In the genomic region with DNA sequence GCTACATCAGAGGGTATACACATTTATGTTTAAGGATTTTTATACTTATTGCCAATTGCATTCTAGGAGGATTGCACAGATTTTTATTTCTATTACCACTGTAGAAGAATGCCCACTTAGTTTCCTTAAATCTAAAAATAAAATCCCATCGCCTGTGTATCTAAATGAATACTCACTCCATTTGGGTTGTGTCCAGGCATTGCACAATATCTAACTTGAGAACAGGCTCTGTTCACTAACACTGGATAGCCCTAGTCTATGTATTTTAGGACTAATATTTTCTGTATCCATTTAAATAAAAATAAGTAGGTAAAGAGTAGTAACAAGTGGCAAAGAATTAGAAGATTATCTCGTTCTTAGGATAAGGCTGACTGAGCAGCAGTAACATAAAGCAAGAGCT, we compare ENCODE assay signal across 11 cellular contexts. TPM values are rescaled to one million over a fixed set of nuclear protein-coding genes. Genes with fewer than 3 reads are reported as not detected.
A peak's percentile ranks its signal among the peaks of the same experiment; 100 is the strongest.
DNase-seq lines count a peak whose midpoint lies in the region; ATAC-seq and TF ChIP-seq lines count a peak whose summit lies in the region.
"Had no signal": no experiment of that assay in that cellular context is flagged by ENCODE, and none has a peak within 500 bp of the region (broad histone marks: within the 10 kb centered on the region; RNA-seq: fewer than 3 reads in every experiment).

No MANE protein-coding gene starts in this region.

- H3K4me3 Mint-ChIP-seq in osteocyte (ENCODE audit: unreplicated experiment) = peak overlapping the region; percentile 28
- no peak overlapping the region for H3K4me3 Mint-ChIP-seq in stimulated activated effector memory CD8-positive, alpha-beta T cell treated with anti-CD3 and anti-CD28 coated beads, Interleukin-12 subunit alpha, Interleukin-12 subunit beta, amount 100 ng/mL, for 72 hours
- H3K4me3 Mint-ChIP-seq: central memory CD8-positive, alpha-beta T cell had no signal

- no peaks in the 10 kb centered on the region for H3K27me3 Mint-ChIP-seq in osteocyte (ENCODE audit: unreplicated experiment)

- TF ChIP-seq CTCF in Peyer's patch (IDR thresholded peaks at IDR 0.05) (no peak), fibroblast of mammary gland (conservative IDR thresholded peaks at IDR 0.05; ENCODE audit: control insufficient read depth, insufficient read depth, low read depth, low read length) (no peak), osteocyte (IDR thresholded peaks at IDR 0.05) (no peak), omental fat pad (IDR thresholded peaks at IDR 0.05) (no peak)

- peaks cover 40% of the 10 kb centered on the region for H3K4me1 Mint-ChIP-seq in osteocyte (ENCODE audit: unreplicated experiment)
- peaks cover 19% of the 10 kb centered on the region for H3K4me1 Mint-ChIP-seq in stimulated activated effector memory CD8-positive, alpha-beta T cell treated with anti-CD3 and anti-CD28 coated beads, Interleukin-12 subunit alpha, Interleukin-12 subunit beta, amount 100 ng/mL, for 72 hours
- H3K4me1 Mint-ChIP-seq: central memory CD8-positive, alpha-beta T cell had no signal

- H3K36me3 Mint-ChIP-seq in osteocyte (ENCODE audit: unreplicated experiment) = no peaks in the 10 kb centered on the region
- H3K36me3 Mint-ChIP-seq in stimulated activated effector memory CD8-positive, alpha-beta T cell treated with anti-CD3 and anti-CD28 coated beads, Interleukin-12 subunit alpha, Interleukin-12 subunit beta, amount 100 ng/mL, for 72 hours = no peaks in the 10 kb centered on the region

- no peaks in the 10 kb centered on the region for H3K9me3 Mint-ChIP-seq in osteocyte (ENCODE audit: unreplicated experiment)
- H3K9me3 Mint-ChIP-seq in stimulated activated effector memory CD8-positive, alpha-beta T cell treated with anti-CD3 and anti-CD28 coated beads, Interleukin-12 subunit alpha, Interleukin-12 subunit beta, amount 100 ng/mL, for 72 hours = no peaks in the 10 kb centered on the region
- H3K9me3 Mint-ChIP-seq: central memory CD8-positive, alpha-beta T cell had no signal

- H3K4me3 ChIP-seq in Peyer's patch (no peak overlapping the region), fibroblast of mammary gland (ENCODE audit: control insufficient read depth, low read depth, low read length) (no peak overlapping the region)

- no peaks in the 10 kb centered on the region for H3K9me3 ChIP-seq in Peyer's patch

- TF ChIP-seq POLR2A in Peyer's patch (IDR thresholded peaks at IDR 0.05) = no peak

- no peaks in the 10 kb centered on the region for H3K27me3 ChIP-seq in Peyer's patch

- no peak for ATAC-seq in stimulated activated effector memory CD8-positive, alpha-beta T cell treated with anti-CD3 and anti-CD28 coated beads, Interleukin-12 subunit alpha, Interleukin-12 subunit beta, amount 100 ng/mL, for 72 hours
- ATAC-seq in GM19324 (IDR thresholded peaks at IDR 0.05; ENCODE audit: low FRiP score, unreplicated experiment) (no peak), omental fat pad (ENCODE audit: low FRiP score) (no peak)

- H3K36me3 ChIP-seq in Peyer's patch = no peaks in the 10 kb centered on the region

- peak overlapping the region in 3 of 4 donors; percentile 11 to 74 (median 47) for H3K27ac ChIP-seq in Peyer's patch

- DNase-seq in AG08396 (ENCODE audit: low spot score) = peak; percentile 58
- DNase-seq in Peyer's patch = no peak
- DNase-seq in fibroblast of mammary gland (ENCODE audit: low read depth) = peak; percentile 89
- no peak for DNase-seq in osteocyte (ENCODE audit: extremely low spot score, unreplicated experiment)
- DNase-seq in stimulated activated effector memory CD8-positive, alpha-beta T cell treated with anti-CD3 and anti-CD28 coated beads, Interleukin-12 subunit alpha, Interleukin-12 subunit beta, amount 100 ng/mL, for 72 hours (ENCODE audit: low spot score in 2 of 2) = no peak
- no peak for DNase-seq in NCI-H2171 (lab: John Stamatoyannopoulos, UW)
- DNase-seq in omental fat pad (ENCODE audit: low spot score) = no peak
- DNase-seq: DMS79 treated with DMSO at 0.1 percent for 48 hours had no signal

- peaks cover 0 to 19% (median 5%) of the 10 kb centered on the region in 4 donors for H3K4me1 ChIP-seq in Peyer's patch

- H3K27ac Mint-ChIP-seq in osteocyte (ENCODE audit: unreplicated experiment) = peak overlapping the region; percentile 93
- no peak overlapping the region for H3K27ac Mint-ChIP-seq in stimulated activated effector memory CD8-positive, alpha-beta T cell treated with anti-CD3 and anti-CD28 coated beads, Interleukin-12 subunit alpha, Interleukin-12 subunit beta, amount 100 ng/mL, for 72 hours

RNA-seq across cellular contexts. Expression of gene C11orf52, which starts 4.1 kb away (rescaled TPM):
- total RNA-seq in Peyer's patch (10 to 100 TPM in 2 of 4 donors, 1 to 10 TPM in 2; 4.1 to 15.7 (median 10.4) TPM), osteocyte (0.42 and 0.62 TPM in 2 replicates), omental fat pad (1 to 10 TPM in 3 of 4 donors, not detected in 1; 3.4 to 7.9 (median 7.5) TPM)

RNA-seq across cellular contexts. Expression of gene HSPB2, which starts 10.3 kb away (rescaled TPM):
- total RNA-seq in Peyer's patch (1 to 10 TPM in 1 of 4 donors, under 1 TPM in 1, not detected in 2; 0.94 to 2.5 TPM), osteocyte (0.34 TPM in 1 of 2 replicates, not detected in the other), omental fat pad (1 to 10 TPM in 2 of 4 donors, not detected in 2; 3.1 to 4.6 TPM)
- total RNA-seq: pulmonary artery endothelial cell had no signal

RNA-seq across cellular contexts. Expression of gene CRYAB, which starts 11.2 kb away (rescaled TPM):
- total RNA-seq in Peyer's patch = 10 to 100 TPM in 3 of 4 donors, 1 to 10 TPM in 1; 7.7 to 32.2 (median 14.9) TPM
- total RNA-seq in osteocyte = 35.5 and 42.3 TPM in 2 replicates
- 1,000 to 10,000 TPM in 1 of 4 donors, 100 to 1,000 TPM in 2, 10 to 100 TPM in 1; 82.4 to 1,340 (median 304) TPM for total RNA-seq in omental fat pad

RNA-seq across cellular contexts. Expression of gene DIXDC1, which starts 14.3 kb away (rescaled TPM):
- 10 to 100 TPM in 3 of 4 donors, 1 to 10 TPM in 1; 9.8 to 37.1 (median 15.1) TPM for total RNA-seq in Peyer's patch
- 9.7 and 10.6 TPM in 2 replicates for total RNA-seq in osteocyte
- total RNA-seq in omental fat pad = 10 to 100 TPM; 36.4 to 79.3 (median 40.7) TPM

RNA-seq across cellular contexts. Expression of gene CFAP68, which starts 43.5 kb away (rescaled TPM):
- total RNA-seq in Peyer's patch (10 to 100 TPM in 3 of 4 donors, not detected in 1; 11.9 to 22.6 (median 16.0) TPM), osteocyte (12.5 and 17.2 TPM in 2 replicates), omental fat pad (10 to 100 TPM; 12.2 to 40.0 (median 20.2) TPM)

Comparison
In these comparisons a context has a peak if more than half of its experiments do, and no peak if none do; other contexts are left out.
1. DNase-seq: peak in AG08396 (single experiment) and fibroblast of mammary gland (single experiment); none in Peyer's patch (0 of 3), osteocyte (single experiment), stimulated activated effector memory CD8-positive, alpha-beta T cell treated with anti-CD3 and anti-CD28 coated beads, Interleukin-12 subunit alpha, Interleukin-12 subunit beta, amount 100 ng/mL, for 72 hours (0 of 2), NCI-H2171 (single experiment) and omental fat pad (single experiment).